ENCODE assay signal across 2 cellular contexts in genomic region chr12:52083638-52083996, GRCh38.
TF ChIP-seq lines count a peak whose summit lies in the region.

No MANE protein-coding gene starts in this region.

TF ChIP-seq in A549, 52 proteins besides CTCF, POLR2A, EP300 and RAD21 (continued from another document):
- TF ChIP-seq, protein P1, sequence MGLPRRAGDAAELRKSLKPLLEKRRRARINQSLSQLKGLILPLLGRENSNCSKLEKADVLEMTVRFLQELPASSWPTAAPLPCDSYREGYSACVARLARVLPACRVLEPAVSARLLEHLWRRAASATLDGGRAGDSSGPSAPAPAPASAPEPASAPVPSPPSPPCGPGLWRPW (IDR thresholded peaks at IDR 0.05) = no peak
- TF ChIP-seq CBX8 (IDR thresholded peaks at IDR 0.05) = no peak
- TF ChIP-seq, protein P2, sequence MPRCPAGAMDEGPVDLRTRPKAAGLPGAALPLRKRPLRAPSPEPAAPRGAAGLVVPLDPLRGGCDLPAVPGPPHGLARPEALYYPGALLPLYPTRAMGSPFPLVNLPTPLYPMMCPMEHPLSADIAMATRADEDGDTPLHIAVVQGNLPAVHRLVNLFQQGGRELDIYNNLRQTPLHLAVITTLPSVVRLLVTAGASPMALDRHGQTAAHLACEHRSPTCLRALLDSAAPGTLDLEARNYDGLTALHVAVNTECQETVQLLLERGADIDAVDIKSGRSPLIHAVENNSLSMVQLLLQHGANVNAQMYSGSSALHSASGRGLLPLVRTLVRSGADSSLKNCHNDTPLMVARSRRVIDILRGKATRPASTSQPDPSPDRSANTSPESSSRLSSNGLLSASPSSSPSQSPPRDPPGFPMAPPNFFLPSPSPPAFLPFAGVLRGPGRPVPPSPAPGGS (IDR thresholded peaks at IDR 0.05) = no peak
- TF ChIP-seq CHD4 (IDR thresholded peaks at IDR 0.05; ENCODE audit: borderline replicate concordance) = no peak
- TF ChIP-seq ATOH8 (CRISPR knock-in tag; IDR thresholded peaks at IDR 0.05; ENCODE audit: low read depth) = no peak
- TF ChIP-seq ESRRA (IDR thresholded peaks at IDR 0.05; ENCODE audit: borderline replicate concordance, low read length) = no peak
- TF ChIP-seq MYC (IDR thresholded peaks at IDR 0.05; ENCODE audit: borderline replicate concordance, low read length) = no peak
- no peak for TF ChIP-seq SREBF2 (IDR thresholded peaks at IDR 0.05)
- TF ChIP-seq ZSCAN20 (CRISPR knock-in tag; IDR thresholded peaks at IDR 0.05) = no peak
- TF ChIP-seq CHD2 (IDR thresholded peaks at IDR 0.05; ENCODE audit: low read length, partially characterized antibody) = no peak
- TF ChIP-seq USF2 (IDR thresholded peaks at IDR 0.05) = no peak
- no peak for TF ChIP-seq HOXA7 (CRISPR knock-in tag; IDR thresholded peaks at IDR 0.05)
- no peak for TF ChIP-seq BHLHE40 (IDR thresholded peaks at IDR 0.05; ENCODE audit: low read depth, low read length)
- no peak for TF ChIP-seq RARB (CRISPR knock-in tag; IDR thresholded peaks at IDR 0.05)

TF ChIP-seq in SK-N-SH treated with all-trans-retinoic acid at 6 μM for 48 hours, 23 proteins besides CTCF, POLR2A, EP300 and RAD21 (continued from another document):
- TF ChIP-seq ZC3H10 (CRISPR knock-in tag; IDR thresholded peaks at IDR 0.05) (no peak), RARB (CRISPR knock-in tag; IDR thresholded peaks at IDR 0.05) (no peak), ZNF565 (CRISPR knock-in tag; conservative IDR thresholded peaks at IDR 0.05; ENCODE audit: low read depth) (no peak), ISL1 (CRISPR knock-in tag; IDR thresholded peaks at IDR 0.05) (no peak), ZFP30 (CRISPR knock-in tag; IDR thresholded peaks at IDR 0.05) (no peak), CSDC2 (CRISPR knock-in tag; IDR thresholded peaks at IDR 0.05) (no peak), GLIS3 (CRISPR knock-in tag; IDR thresholded peaks at IDR 0.05) (no peak), PPARA (CRISPR knock-in tag; IDR thresholded peaks at IDR 0.05; ENCODE audit: borderline replicate concordance) (no peak), ZNF8 (CRISPR knock-in tag; IDR thresholded peaks at IDR 0.05) (no peak)
- TF ChIP-seq, protein P3, sequence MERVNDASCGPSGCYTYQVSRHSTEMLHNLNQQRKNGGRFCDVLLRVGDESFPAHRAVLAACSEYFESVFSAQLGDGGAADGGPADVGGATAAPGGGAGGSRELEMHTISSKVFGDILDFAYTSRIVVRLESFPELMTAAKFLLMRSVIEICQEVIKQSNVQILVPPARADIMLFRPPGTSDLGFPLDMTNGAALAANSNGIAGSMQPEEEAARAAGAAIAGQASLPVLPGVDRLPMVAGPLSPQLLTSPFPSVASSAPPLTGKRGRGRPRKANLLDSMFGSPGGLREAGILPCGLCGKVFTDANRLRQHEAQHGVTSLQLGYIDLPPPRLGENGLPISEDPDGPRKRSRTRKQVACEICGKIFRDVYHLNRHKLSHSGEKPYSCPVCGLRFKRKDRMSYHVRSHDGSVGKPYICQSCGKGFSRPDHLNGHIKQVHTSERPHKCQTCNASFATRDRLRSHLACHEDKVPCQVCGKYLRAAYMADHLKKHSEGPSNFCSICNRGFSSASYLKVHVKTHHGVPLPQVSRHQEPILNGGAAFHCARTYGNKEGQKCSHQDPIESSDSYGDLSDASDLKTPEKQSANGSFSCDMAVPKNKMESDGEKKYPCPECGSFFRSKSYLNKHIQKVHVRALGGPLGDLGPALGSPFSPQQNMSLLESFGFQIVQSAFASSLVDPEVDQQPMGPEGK (CRISPR knock-in tag; IDR thresholded peaks at IDR 0.05; ENCODE audit: borderline replicate concordance) = no peak
- TF ChIP-seq, protein P4, sequence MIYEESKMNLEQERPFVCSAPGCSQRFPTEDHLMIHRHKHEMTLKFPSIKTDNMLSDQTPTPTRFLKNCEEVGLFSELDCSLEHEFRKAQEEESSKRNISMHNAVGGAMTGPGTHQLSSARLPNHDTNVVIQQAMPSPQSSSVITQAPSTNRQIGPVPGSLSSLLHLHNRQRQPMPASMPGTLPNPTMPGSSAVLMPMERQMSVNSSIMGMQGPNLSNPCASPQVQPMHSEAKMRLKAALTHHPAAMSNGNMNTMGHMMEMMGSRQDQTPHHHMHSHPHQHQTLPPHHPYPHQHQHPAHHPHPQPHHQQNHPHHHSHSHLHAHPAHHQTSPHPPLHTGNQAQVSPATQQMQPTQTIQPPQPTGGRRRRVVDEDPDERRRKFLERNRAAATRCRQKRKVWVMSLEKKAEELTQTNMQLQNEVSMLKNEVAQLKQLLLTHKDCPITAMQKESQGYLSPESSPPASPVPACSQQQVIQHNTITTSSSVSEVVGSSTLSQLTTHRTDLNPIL (CRISPR knock-in tag; IDR thresholded peaks at IDR 0.05; ENCODE audit: low read depth) = no peak
- TF ChIP-seq, protein P5, sequence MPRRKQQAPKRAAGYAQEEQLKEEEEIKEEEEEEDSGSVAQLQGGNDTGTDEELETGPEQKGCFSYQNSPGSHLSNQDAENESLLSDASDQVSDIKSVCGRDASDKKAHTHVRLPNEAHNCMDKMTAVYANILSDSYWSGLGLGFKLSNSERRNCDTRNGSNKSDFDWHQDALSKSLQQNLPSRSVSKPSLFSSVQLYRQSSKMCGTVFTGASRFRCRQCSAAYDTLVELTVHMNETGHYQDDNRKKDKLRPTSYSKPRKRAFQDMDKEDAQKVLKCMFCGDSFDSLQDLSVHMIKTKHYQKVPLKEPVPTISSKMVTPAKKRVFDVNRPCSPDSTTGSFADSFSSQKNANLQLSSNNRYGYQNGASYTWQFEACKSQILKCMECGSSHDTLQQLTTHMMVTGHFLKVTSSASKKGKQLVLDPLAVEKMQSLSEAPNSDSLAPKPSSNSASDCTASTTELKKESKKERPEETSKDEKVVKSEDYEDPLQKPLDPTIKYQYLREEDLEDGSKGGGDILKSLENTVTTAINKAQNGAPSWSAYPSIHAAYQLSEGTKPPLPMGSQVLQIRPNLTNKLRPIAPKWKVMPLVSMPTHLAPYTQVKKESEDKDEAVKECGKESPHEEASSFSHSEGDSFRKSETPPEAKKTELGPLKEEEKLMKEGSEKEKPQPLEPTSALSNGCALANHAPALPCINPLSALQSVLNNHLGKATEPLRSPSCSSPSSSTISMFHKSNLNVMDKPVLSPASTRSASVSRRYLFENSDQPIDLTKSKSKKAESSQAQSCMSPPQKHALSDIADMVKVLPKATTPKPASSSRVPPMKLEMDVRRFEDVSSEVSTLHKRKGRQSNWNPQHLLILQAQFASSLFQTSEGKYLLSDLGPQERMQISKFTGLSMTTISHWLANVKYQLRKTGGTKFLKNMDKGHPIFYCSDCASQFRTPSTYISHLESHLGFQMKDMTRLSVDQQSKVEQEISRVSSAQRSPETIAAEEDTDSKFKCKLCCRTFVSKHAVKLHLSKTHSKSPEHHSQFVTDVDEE (CRISPR knock-in tag; IDR thresholded peaks at IDR 0.05) = no peak
